26 cellular contexts compared by ENCODE assay signal in the genomic region with DNA sequence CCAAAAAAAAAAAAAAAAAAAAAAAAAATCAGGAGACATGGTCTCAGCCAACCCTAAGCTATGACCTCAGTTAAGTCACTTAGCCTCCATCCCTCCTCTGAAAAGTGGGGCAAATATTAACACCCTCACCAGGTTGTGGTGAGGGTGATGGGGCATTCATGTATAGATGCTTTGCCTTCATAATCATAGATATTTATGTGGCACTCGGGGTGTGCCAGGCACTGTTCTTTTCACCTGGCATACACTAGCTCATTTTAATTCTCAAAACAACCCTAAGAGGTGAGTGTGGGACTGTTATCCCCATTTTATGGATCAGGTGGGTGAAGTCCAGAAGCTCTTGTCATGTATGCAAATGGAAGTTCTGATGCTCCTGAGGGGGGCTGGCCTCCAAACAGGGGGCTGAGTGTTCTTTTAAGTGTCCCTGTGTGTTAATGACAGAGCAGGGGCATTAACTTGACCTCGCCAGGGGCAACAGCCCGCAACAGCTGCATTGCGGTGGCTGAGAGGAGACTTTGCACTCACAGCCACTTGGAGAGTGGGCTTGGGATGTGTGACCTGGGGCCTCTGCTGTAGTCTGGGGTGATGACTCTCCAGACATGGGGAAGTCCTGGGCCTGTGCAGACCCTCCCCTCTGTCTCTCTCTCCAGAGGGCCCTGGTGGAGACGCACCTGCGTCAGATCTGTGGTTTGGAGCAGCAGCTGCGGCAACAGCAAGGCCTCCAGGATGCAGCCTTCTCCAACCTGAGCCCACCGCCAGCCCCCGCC. TPM values are rescaled to one million over a fixed set of nuclear protein-coding genes. Genes with fewer than 3 reads are reported as not detected.
DNase-seq lines count a peak whose midpoint lies in the region; ATAC-seq, FAIRE-seq and TF ChIP-seq lines count a peak whose summit lies in the region.
"Had no signal": no experiment of that assay in that cellular context is flagged by ENCODE, and none has a peak within 500 bp of the region (broad histone marks: within the 10 kb centered on the region; RNA-seq: fewer than 3 reads in every experiment).

No MANE protein-coding gene starts in this region.

- TF ChIP-seq EP300 in sigmoid colon (IDR thresholded peaks at IDR 0.05): no peak

- CTCF ChIA-PET in activated naive CD4-positive, alpha-beta T cell treated with anti-CD3 and anti-CD28 coated beads for 36 hours (lab: Charles Lee): interaction anchor here (0.6 to 8.3 kb wide), 16 partner anchors 10 to 119 kb away, joined by 3 to 158 read pairs (median 7); a partner anchor contains a TSS

- TF ChIP-seq POLR2A in GM12891 (IDR thresholded peaks at IDR 0.05; ENCODE audit: low read depth, low read length) (no peak), sigmoid colon (IDR thresholded peaks at IDR 0.05) (no peak)

- peaks cover 3 to 28% (median 5%) of the 10 kb centered on the region in 4 donors for H3K36me3 ChIP-seq in sigmoid colon
- H3K36me3 ChIP-seq: ovary, SJCRH30 had no signal

- peak overlapping the region; percentile 64 for H3K27ac Mint-ChIP-seq in activated naive CD4-positive, alpha-beta T cell treated with anti-CD3 and anti-CD28 coated beads for 36 hours
- H3K27ac Mint-ChIP-seq in central memory CD8-positive, alpha-beta T cell (ENCODE audit: low read depth): peak overlapping the region; percentile 79

- H3K4me3 Mint-ChIP-seq in activated naive CD4-positive, alpha-beta T cell treated with anti-CD3 and anti-CD28 coated beads for 36 hours: no peak overlapping the region
- peak overlapping the region; percentile 35 for H3K4me3 Mint-ChIP-seq in central memory CD8-positive, alpha-beta T cell
- H3K4me3 Mint-ChIP-seq: endodermal cell had no signal

- FAIRE-seq in GM12891 (lab: Jason Lieb, UNC): peak; percentile 60
- FAIRE-seq: kidney had no signal

- no peaks in the 10 kb centered on the region for H3K27me3 Mint-ChIP-seq in activated naive CD4-positive, alpha-beta T cell treated with anti-CD3 and anti-CD28 coated beads for 36 hours (ENCODE audit: low read depth)
- no peaks in the 10 kb centered on the region for H3K27me3 Mint-ChIP-seq in central memory CD8-positive, alpha-beta T cell
- H3K27me3 Mint-ChIP-seq: type B pancreatic cell had no signal

- 68 to 69% methylated on average over 9 of the region's 9 CpGs for WGBS in sigmoid colon, 2 donors

- no peak for DNase-seq in activated naive CD4-positive, alpha-beta T cell treated with anti-CD3 and anti-CD28 coated beads for 36 hours
- no peak for DNase-seq in activated naive CD4-positive, alpha-beta T cell treated with anti-CD3 and anti-CD28 coated beads, Interleukin-2, amount 50 U/mL, for 16 hours
- DNase-seq in GM12891 (ENCODE audit: insufficient read length, low spot score): no peak
- DNase-seq in central memory CD8-positive, alpha-beta T cell (ENCODE audit: low spot score in 2 of 2): no peak
- DNase-seq in sigmoid colon: peak; percentile 56
- DNase-seq in iPS-NIHi11 (ENCODE audit: low spot score): no peak
- DNase-seq in midbrain (lab: John Stamatoyannopoulos, UW): no peak
- DNase-seq: esophagus squamous epithelium, NCI-H2081 treated with DMSO at 0.1 percent for 48 hours had no signal

- H3K9me3 ChIP-seq in sigmoid colon: no peaks in the 10 kb centered on the region
- H3K9me3 ChIP-seq: esophagus squamous epithelium, gastroesophageal sphincter, ovary, SJCRH30 had no signal

- H3K4me1 Mint-ChIP-seq in activated naive CD4-positive, alpha-beta T cell treated with anti-CD3 and anti-CD28 coated beads for 36 hours (ENCODE audit: low read depth): peaks cover 75% of the 10 kb centered on the region
- peaks cover 75% of the 10 kb centered on the region for H3K4me1 Mint-ChIP-seq in central memory CD8-positive, alpha-beta T cell

- no peak for TF ChIP-seq CTCF in sigmoid colon (IDR thresholded peaks at IDR 0.05)

- no peaks in the 10 kb centered on the region for H3K9me3 Mint-ChIP-seq in activated naive CD4-positive, alpha-beta T cell treated with anti-CD3 and anti-CD28 coated beads for 36 hours
- H3K9me3 Mint-ChIP-seq in central memory CD8-positive, alpha-beta T cell: no peaks in the 10 kb centered on the region
- H3K9me3 Mint-ChIP-seq: brain; endodermal cell; T-helper 1 cell treated with Interleukin-12 subunit alpha and Interleukin-12 subunit beta and Interleukin-4 antibody, amounts not matched to agents 30 μg/mL and 1 μg/mL, for 36 hours; type B pancreatic cell had no signal

- no peaks in the 10 kb centered on the region for H3K27me3 ChIP-seq in sigmoid colon
- H3K27me3 ChIP-seq: esophagus squamous epithelium, gastroesophageal sphincter, ovary, SJCRH30 had no signal

- intact Hi-C loops in activated naive CD4-positive, alpha-beta T cell treated with anti-CD3 and anti-CD28 coated beads for 36 hours (cut with micrococcal nuclease): loop anchor here (1.0 to 2.0 kb wide), 3 partner anchors 20 to 93 kb away; no protein-coding TSS in a partner anchor
- intact Hi-C loops in sigmoid colon (cut with DNase I): loop anchor here (5.0 kb wide), 2 partner anchors 46 to 94 kb away; no protein-coding TSS in a partner anchor

- H3K4me3 ChIP-seq in sigmoid colon: no peak overlapping the region
- H3K4me3 ChIP-seq: coronary artery, esophagus squamous epithelium, gastroesophageal sphincter, ovary, SJCRH30 had no signal

- no peak for ATAC-seq in central memory CD8-positive, alpha-beta T cell (replicated peaks; ENCODE audit: extremely low read depth, poor library complexity, severe bottlenecking)
- ATAC-seq in HG03097 (IDR thresholded peaks at IDR 0.05; ENCODE audit: low FRiP score, unreplicated experiment): no peak
- ATAC-seq: gastroesophageal sphincter had no signal

- peaks cover 0 to 20% (median 16%) of the 10 kb centered on the region in 4 donors for H3K4me1 ChIP-seq in sigmoid colon

- no peak overlapping the region for H3K27ac ChIP-seq in sigmoid colon
- H3K27ac ChIP-seq: C4-2B, coronary artery, esophagus squamous epithelium, gastroesophageal sphincter, HL-60, ovary, SJCRH30 had no signal

- peaks cover 29% of the 10 kb centered on the region for H3K36me3 Mint-ChIP-seq in activated naive CD4-positive, alpha-beta T cell treated with anti-CD3 and anti-CD28 coated beads for 36 hours (ENCODE audit: low read depth)
- peaks cover 37% of the 10 kb centered on the region for H3K36me3 Mint-ChIP-seq in central memory CD8-positive, alpha-beta T cell (ENCODE audit: insufficient read depth)
- H3K36me3 Mint-ChIP-seq: type B pancreatic cell had no signal

TF ChIP-seq in GM12891, 5 proteins besides CTCF, POLR2A, EP300 and RAD21:
- TF ChIP-seq POLR2AphosphoS5 (IDR thresholded peaks at IDR 0.05; ENCODE audit: low read depth, low read length): no peak
- no peak for TF ChIP-seq PAX5 (IDR thresholded peaks at IDR 0.05; ENCODE audit: insufficient read depth, low read length, severe bottlenecking)
- TF ChIP-seq POU2F2 (IDR thresholded peaks at IDR 0.05; ENCODE audit: low read depth, low read length): no peak
- no peak for TF ChIP-seq SPI1 (IDR thresholded peaks at IDR 0.05; ENCODE audit: low read depth, low read length)
- no peak for TF ChIP-seq TAF1 (IDR thresholded peaks at IDR 0.05; ENCODE audit: low read depth, low read length)

RNA-seq across cellular contexts. Expression of a gene that starts 4.2 kb away (rescaled TPM):
- 10 to 100 TPM; 19.5 to 19.7 TPM for total RNA-seq in activated naive CD4-positive, alpha-beta T cell treated with anti-CD3 and anti-CD28 coated beads for 36 hours
- 0.73 TPM for polyA plus RNA-seq in GM12891 (2012; ENCODE audit: low read depth, missing spikeins)
- total RNA-seq in sigmoid colon: 10 to 100 TPM in 2 of 4 donors, 1 to 10 TPM in 2; 7.8 to 25.5 (median 11.2) TPM
- polyA plus RNA-seq in sigmoid colon: 1 to 10 TPM; 3.5 to 4.6 (median 4.2) TPM

RNA-seq across cellular contexts. Expression of a gene that starts 34.9 kb away (rescaled TPM):
- total RNA-seq in activated naive CD4-positive, alpha-beta T cell treated with anti-CD3 and anti-CD28 coated beads for 36 hours: 10 to 100 TPM; 50.6 to 52.3 TPM
- polyA plus RNA-seq in GM12891 (2012; ENCODE audit: low read depth, missing spikeins): 0.04 TPM
- total RNA-seq in sigmoid colon: under 1 TPM in 2 of 4 donors, not detected in 2; 0.36 to 0.41 TPM
- 1 to 10 TPM in 1 of 3 donors, under 1 TPM in 2; under 0.01 to 1.2 (median 0.23) TPM for polyA plus RNA-seq in sigmoid colon
- total RNA-seq: endodermal cell, H1, IMR-90, lung microvascular endothelial cell, M059J, myocyte, SJCRH30 had no signal
- polyA plus RNA-seq: H1, IMR-90 had no signal

RNA-seq across cellular contexts. Expression of a gene that starts 48.4 kb away (rescaled TPM):
- 100 to 1,000 TPM; 602 to 614 TPM for total RNA-seq in activated naive CD4-positive, alpha-beta T cell treated with anti-CD3 and anti-CD28 coated beads for 36 hours
- 178 TPM for polyA plus RNA-seq in GM12891 (2012; ENCODE audit: low read depth, missing spikeins)
- 100 to 1,000 TPM; 185 to 268 (median 214) TPM for total RNA-seq in sigmoid colon
- 100 to 1,000 TPM in 1 of 3 donors, 10 to 100 TPM in 2; 23.4 to 103 (median 39.1) TPM for polyA plus RNA-seq in sigmoid colon

Comparison
In these comparisons a context has a peak if more than half of its experiments do, and no peak if none do; other contexts are left out.
1. RNA of a gene that starts 34.9 kb away (total RNA-seq): 50.6 to 52.3 TPM in activated naive CD4-positive, alpha-beta T cell treated with anti-CD3 and anti-CD28 coated beads for 36 hours; 0.36 to 0.41 TPM in sigmoid colon; every median in the first group is over 10 times any median in the second.